Comparison of ENCODE assay signal across 1 cellular context in genomic region chr1:150273310-150273709, GRCh38.
TF ChIP-seq lines count a peak whose summit lies in the region.

No MANE protein-coding gene starts in this region.

TF ChIP-seq in IMR-90, 13 proteins besides CTCF, POLR2A, EP300 and RAD21 (continued from another document):
- TF ChIP-seq MXI1 (IDR thresholded peaks at IDR 0.05; ENCODE audit: borderline replicate concordance, low read depth, low read length) (no peak), RCOR1 (IDR thresholded peaks at IDR 0.05; ENCODE audit: insufficient replicate concordance, low read length) (no peak), MAFK (IDR thresholded peaks at IDR 0.05; ENCODE audit: low read depth, low read length) (no peak), MAZ (IDR thresholded peaks at IDR 0.05; ENCODE audit: borderline replicate concordance, low read depth, low read length) (no peak)
